Comparison of ENCODE assay signal across 8 cellular contexts in the genomic region with DNA sequence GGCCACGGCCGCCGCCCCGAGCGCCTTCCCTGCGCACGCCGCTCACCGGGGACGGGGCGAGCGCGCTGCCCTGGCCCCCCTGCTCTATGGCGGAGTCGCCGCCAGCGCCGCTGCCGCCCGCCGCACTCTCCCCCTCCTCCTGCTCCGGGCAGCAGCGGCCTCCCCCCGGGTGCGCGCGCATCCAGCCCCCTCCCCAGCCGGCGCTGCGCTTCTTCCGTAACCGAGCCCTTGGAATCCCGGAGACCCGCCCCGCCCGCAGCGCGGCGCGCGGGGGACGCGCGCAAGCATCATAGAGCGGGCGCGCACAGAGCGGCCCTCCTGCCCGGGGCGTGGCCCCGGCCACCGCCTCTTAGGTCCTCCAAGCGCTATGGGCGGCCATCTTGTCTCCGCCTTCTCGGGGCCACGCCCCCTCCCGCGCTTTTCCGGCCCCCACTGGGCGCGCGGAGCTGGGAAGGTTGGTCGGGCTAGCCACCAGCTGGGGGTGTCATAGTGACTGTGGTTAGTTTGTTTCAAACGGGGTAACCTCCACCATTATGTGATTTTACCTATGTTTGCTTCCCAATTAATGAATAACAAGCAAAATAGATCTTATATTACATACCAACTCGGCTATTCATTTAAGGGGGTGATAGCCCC. TPM values are rescaled to one million over a fixed set of nuclear protein-coding genes. Genes with fewer than 3 reads are reported as not detected.
DNase-seq lines count a peak whose midpoint lies in the region; ATAC-seq and TF ChIP-seq lines count a peak whose summit lies in the region.

A gene with protein sequence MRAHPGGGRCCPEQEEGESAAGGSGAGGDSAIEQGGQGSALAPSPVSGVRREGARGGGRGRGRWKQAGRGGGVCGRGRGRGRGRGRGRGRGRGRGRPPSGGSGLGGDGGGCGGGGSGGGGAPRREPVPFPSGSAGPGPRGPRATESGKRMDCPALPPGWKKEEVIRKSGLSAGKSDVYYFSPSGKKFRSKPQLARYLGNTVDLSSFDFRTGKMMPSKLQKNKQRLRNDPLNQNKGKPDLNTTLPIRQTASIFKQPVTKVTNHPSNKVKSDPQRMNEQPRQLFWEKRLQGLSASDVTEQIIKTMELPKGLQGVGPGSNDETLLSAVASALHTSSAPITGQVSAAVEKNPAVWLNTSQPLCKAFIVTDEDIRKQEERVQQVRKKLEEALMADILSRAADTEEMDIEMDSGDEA (minus strand): TSS at position 291 of the 636 bp plus-strand sequence. CDS start 110 bp downstream, at position 181.

- H3K27me3 ChIP-seq in breast epithelium: no peaks in the 10 kb centered on the region

- H3K4me3 ChIP-seq in breast epithelium: peak within 1 kb of the TSS; percentile 76 to 85 (median 81)
- H3K4me3 ChIP-seq in iPS-18c (ENCODE audit: insufficient read depth, low read depth, low read length): peak within 1 kb of the TSS; percentile 60
- peak within 1 kb of the TSS; percentile 54 to 79 (median 70) for H3K4me3 ChIP-seq in skin epidermis

- peak; percentile 20 for TF ChIP-seq POLR2A in breast epithelium (IDR thresholded peaks at IDR 0.05)

- no peaks in the 10 kb centered on the region for H3K36me3 ChIP-seq in breast epithelium

- H3K27ac ChIP-seq in VCaP (peak within 1 kb of the TSS; percentile 86), breast epithelium (peak within 1 kb of the TSS; percentile 84 to 96), skin epidermis (peak within 1 kb of the TSS; percentile 80 to 95 (median 89))

- in situ Hi-C loops in ACHN (cut with HindIII; ENCODE audit: low pct_ligation_motif_present, low pct_unique_long_range_greater_than_20kb, low sequenced_read_pairs): no loop called here

- H3K9me3 ChIP-seq in breast epithelium (no peaks in the 10 kb centered on the region), iPS-18c (ENCODE audit: control insufficient read depth, insufficient read depth, low read length) (no peaks in the 10 kb centered on the region)

- ATAC-seq in GM18868 (IDR thresholded peaks at IDR 0.05; ENCODE audit: unreplicated experiment): peak; percentile 85
- peak; percentile 88 for ATAC-seq in HG03108 (IDR thresholded peaks at IDR 0.05; ENCODE audit: unreplicated experiment)

- intact Hi-C loops in breast epithelium (cut with DNase I; ENCODE audit: low total_unique reads): loop anchor here (5.0 kb wide), 1 partner anchor 38 kb away; no protein-coding TSS in a partner anchor

- peak; percentile 94 for DNase-seq in ACHN
- peak; percentile 96 for DNase-seq in NCI-H2196 (lab: John Stamatoyannopoulos, UW; ENCODE audit: unreplicated experiment)
- DNase-seq in breast epithelium (ENCODE audit: low spot score in 2 of 2): peak; percentile 90 to 91

- peak; percentile 22; the same call in 1 of the 2 replicates for TF ChIP-seq CTCF in VCaP (conservative IDR thresholded peaks at IDR 0.05)
- TF ChIP-seq CTCF in breast epithelium (IDR thresholded peaks at IDR 0.05): peak in 1 of 3 donors; percentile 12

- H3K4me1 ChIP-seq in breast epithelium: peaks cover 0 to 4% of the 10 kb centered on the region in 2 donors

RNA-seq across cellular contexts. Expression of the gene that starts here (rescaled TPM):
- 10 to 100 TPM; 46.2 to 61.9 (median 50.6) TPM for total RNA-seq in breast epithelium

Comparison
In these comparisons a context has a peak if more than half of its experiments do, and no peak if none do; other contexts are left out.
1. Peak in every context shown above with its lines: DNase-seq, ATAC-seq, H3K4me3 ChIP-seq and H3K27ac ChIP-seq.